In genomic region chr18:80210312-80211083, GRCh38 we compare ENCODE assay signal across 8 cellular contexts. TPM values are rescaled to one million over a fixed set of nuclear protein-coding genes. Genes with fewer than 3 reads are reported as not detected.
DNase-seq lines count a peak whose midpoint lies in the region; ATAC-seq lines count a peak whose summit lies in the region.
"Had no signal": no experiment of that assay in that cellular context is flagged by ENCODE, and none has a peak within 500 bp of the region (broad histone marks: within the 10 kb centered on the region; RNA-seq: fewer than 3 reads in every experiment).

No MANE protein-coding gene starts in this region.

- DNase-seq in RPMI7951 (ENCODE audit: low read depth): peak; percentile 33
- no peak for DNase-seq in sciatic nerve (ENCODE audit: low spot score)
- no peak for DNase-seq in middle frontal gyrus (ENCODE audit: extremely low spot score, low spot score)
- no peak for DNase-seq in NCI-H2227 (lab: John Stamatoyannopoulos, UW; ENCODE audit: unreplicated experiment)
- DNase-seq in HCEC 1CT: no peak
- DNase-seq: activated naive CD4-positive, alpha-beta T cell had no signal

- intact Hi-C loops in sciatic nerve (cut with DNase I): no loop called here

- ATAC-seq in GM19452 (IDR thresholded peaks at IDR 0.05; ENCODE audit: unreplicated experiment): peak; percentile 56
- peak; percentile 68 for ATAC-seq in HG02943 (IDR thresholded peaks at IDR 0.05; ENCODE audit: low read depth, unreplicated experiment)
- peak; percentile 20 for ATAC-seq in sciatic nerve

RNA-seq across cellular contexts. Expression of gene PARD6G, which starts 36.8 kb away (rescaled TPM):
- total RNA-seq in RPMI7951 (2014; rRNA removed; shearing (Covaris generic)): 0.24 and 0.68 TPM in 2 replicates
- 11.2 TPM for total RNA-seq in sciatic nerve
